10 cellular contexts compared by ENCODE assay signal in genomic region chr10:15313844-15314243, GRCh38. TPM values are rescaled to one million over a fixed set of nuclear protein-coding genes. Genes with fewer than 3 reads are reported as not detected.
DNase-seq lines count a peak whose midpoint lies in the region; ATAC-seq and TF ChIP-seq lines count a peak whose summit lies in the region.
"Had no signal": no experiment of that assay in that cellular context is flagged by ENCODE, and none has a peak within 500 bp of the region (broad histone marks: within the 10 kb centered on the region; RNA-seq: fewer than 3 reads in every experiment).

No MANE protein-coding gene starts in this region.

- H3K9me1 ChIP-seq in IMR-90 (ENCODE audit: insufficient read depth, low read length) = peaks cover 5% of the 10 kb centered on the region; the same call in 1 of the 2 replicates

- peak overlapping the region; percentile 38 for H2AFZ ChIP-seq in IMR-90 (replicated peaks; ENCODE audit: low read length, poor library complexity)

- no peaks in the 10 kb centered on the region for H3K36me3 ChIP-seq in IMR-90 (ENCODE audit: control insufficient read depth, insufficient read depth, low read length)

- H2BK15ac ChIP-seq in IMR-90 (ENCODE audit: low read depth, low read length) = no peak overlapping the region

- no peak for TF ChIP-seq POLR2A in IMR-90 (IDR thresholded peaks at IDR 0.05; ENCODE audit: low read depth, low read length)

- no peak overlapping the region; a peak in 1 of 4 replicates for H4K8ac ChIP-seq in IMR-90 (ENCODE audit: low read depth in 2 of 2, low read length in 2 of 2)

- H3K4me2 ChIP-seq in IMR-90 (ENCODE audit: low read depth, low read length) = no peak overlapping the region

- peaks cover 8% of the 10 kb centered on the region for H3K4me1 ChIP-seq in IMR-90 (ENCODE audit: control insufficient read depth, insufficient read depth, low read length)

- peaks cover 12 to 28% of the 10 kb centered on the region in 2 experiments; a peak in 3 of 4 replicates for H3K79me1 ChIP-seq in IMR-90 (ENCODE audit: low read depth in 1 of 2, low read length in 2 of 2)

- no peak for DNase-seq in IMR-90
- peak; percentile 78 for DNase-seq in dermis blood vessel endothelial cell
- peak; percentile 44 for DNase-seq in left kidney (ENCODE audit: low read depth, low spot score)
- DNase-seq in sciatic nerve (ENCODE audit: low spot score) = no peak
- DNase-seq in HK-2 (ENCODE audit: unreplicated experiment) = no peak
- no peak for DNase-seq in activated CD8-positive, alpha-beta memory T cell treated with anti-CD3 and anti-CD28 coated beads, Interleukin-2, amount 50 U/mL, for 48 hours
- DNase-seq in naive thymus-derived CD8-positive, alpha-beta T cell = no peak
- DNase-seq: activated CD8-positive, alpha-beta memory T cell treated with anti-CD3 and anti-CD28 coated beads, Interleukin-2, amount 10 ng/mL, durations not matched to agents 7 days and 5 days; NCI-H2107 had no signal

- peaks cover 3 to 6% (median 4%) of the 10 kb centered on the region in 4 donors for H3K4me1 Mint-ChIP-seq in naive thymus-derived CD8-positive, alpha-beta T cell
- H3K4me1 Mint-ChIP-seq: activated CD8-positive, alpha-beta memory T cell treated with anti-CD3 and anti-CD28 coated beads, Interleukin-2, amount 10 ng/mL, durations not matched to agents 7 days and 5 days had no signal

- POLR2A ChIA-PET in IMR-90 (lab: Charles Lee; ENCODE audit: unreplicated experiment) = no interaction called here
- POLR2A ChIA-PET in naive thymus-derived CD8-positive, alpha-beta T cell (lab: Charles Lee) = no interaction called here

- dilution Hi-C loops in IMR-90 (cut with HindIII; ENCODE audit: low sequenced_read_pairs, unreplicated experiment) = no loop called here

- H3K27me3 ChIP-seq in IMR-90 (ENCODE audit: control insufficient read depth, insufficient read depth, low read length) = no peaks in the 10 kb centered on the region

- CTCF ChIA-PET in IMR-90 (lab: Yijun Ruan, JAX) = no interaction called here

- no peaks in the 10 kb centered on the region for H3K36me3 Mint-ChIP-seq in naive thymus-derived CD8-positive, alpha-beta T cell
- H3K36me3 Mint-ChIP-seq: activated CD8-positive, alpha-beta memory T cell treated with anti-CD3 and anti-CD28 coated beads, Interleukin-2, amount 10 ng/mL, durations not matched to agents 7 days and 5 days had no signal

- H4K20me1 ChIP-seq in IMR-90 (ENCODE audit: insufficient read depth, low read length) = peaks cover 2% of the 10 kb centered on the region; the same call in 1 of the 2 replicates

- H2AK9ac ChIP-seq in IMR-90 (replicated peaks; ENCODE audit: low read depth, low read length, poor library complexity) = no peak overlapping the region

- no peaks in the 10 kb centered on the region for H3K9me3 ChIP-seq in IMR-90 (ENCODE audit: control insufficient read depth, insufficient read depth, low read length)

- H3K4ac ChIP-seq in IMR-90 (ENCODE audit: low read depth, low read length) = peak overlapping the region; percentile 19; the same call in 1 of the 2 replicates

- intact Hi-C loops in IMR-90 (cut with micrococcal nuclease) (no loop called here), sciatic nerve (cut with DNase I) (no loop called here)

- H3K9me3 Mint-ChIP-seq in naive thymus-derived CD8-positive, alpha-beta T cell = no peaks in the 10 kb centered on the region

- H3K27ac ChIP-seq in IMR-90 (ENCODE audit: insufficient read depth, low read length) = no peak overlapping the region

- H2BK20ac ChIP-seq in IMR-90 (ENCODE audit: low read depth, low read length) = no peak overlapping the region

- no peak overlapping the region for H3K14ac ChIP-seq in IMR-90 (replicated peaks; ENCODE audit: low read depth, low read length)

- no peak overlapping the region for H2BK5ac ChIP-seq in IMR-90 (ENCODE audit: low read depth, low read length, poor library complexity, severe bottlenecking)

- TF ChIP-seq CTCF in IMR-90 (conservative IDR thresholded peaks at IDR 0.05; ENCODE audit: low read depth, low read length) = no peak

- in situ Hi-C loops in IMR-90 (cut with MboI; ENCODE audit: low sequenced_read_pairs) = no loop called here

- peak; percentile 29; the same call in 1 of the 2 replicates for ATAC-seq in IMR-90 (ENCODE audit: low read depth)
- peak; percentile 63 for ATAC-seq in sciatic nerve
- no peak for ATAC-seq in naive thymus-derived CD8-positive, alpha-beta T cell
- no peak for ATAC-seq in HG02970 (IDR thresholded peaks at IDR 0.05; ENCODE audit: low FRiP score, unreplicated experiment)
- ATAC-seq: activated CD8-positive, alpha-beta memory T cell treated with anti-CD3 and anti-CD28 coated beads, Interleukin-2, amount 10 ng/mL, durations not matched to agents 7 days and 5 days had no signal

- no peak overlapping the region; the same call in 1 of the 2 replicates for H4K5ac ChIP-seq in IMR-90 (ENCODE audit: low read depth, low read length)

- no peak overlapping the region for H3K18ac ChIP-seq in IMR-90 (ENCODE audit: low read depth, low read length)

- H3K27me3 Mint-ChIP-seq in naive thymus-derived CD8-positive, alpha-beta T cell = peaks cover 0 to 3% (median 0%) of the 10 kb centered on the region in 5 donors

- H3K9ac ChIP-seq in IMR-90 (ENCODE audit: low read depth, low read length) = no peak overlapping the region

- WGBS in IMR-90 (ENCODE audit: extremely low coverage in 2 of 2, insufficient read length in 1 of 2), 2 experiments = 38% methylated on average over 3 of the region's 13 CpGs; no CpG with 5 or more reads in 1 of the 2 experiments

- no peak overlapping the region for H3K4me3 ChIP-seq in IMR-90 (ENCODE audit: insufficient read depth, low read depth, low read length)

- no peak for TF ChIP-seq RAD21 in IMR-90 (IDR thresholded peaks at IDR 0.05; ENCODE audit: low read length)

- peak overlapping the region; percentile 16; the same call in 1 of the 2 replicates for H2BK120ac ChIP-seq in IMR-90 (ENCODE audit: low read depth, low read length)

- no peak overlapping the region for H4K91ac ChIP-seq in IMR-90 (ENCODE audit: insufficient read depth, low read depth, low read length)

- no peak overlapping the region for H3K4me3 Mint-ChIP-seq in naive thymus-derived CD8-positive, alpha-beta T cell
- H3K4me3 Mint-ChIP-seq: activated CD8-positive, alpha-beta memory T cell treated with anti-CD3 and anti-CD28 coated beads, Interleukin-2, amount 10 ng/mL, durations not matched to agents 7 days and 5 days had no signal

- H2AK5ac ChIP-seq in IMR-90 (ENCODE audit: low read depth, low read length) = peak overlapping the region; percentile 4; the same call in 1 of the 2 replicates

- H3K56ac ChIP-seq in IMR-90 (ENCODE audit: extremely low read depth, insufficient read depth, low read length) = no peak overlapping the region

- H3K23ac ChIP-seq in IMR-90 (ENCODE audit: low read depth, low read length) = 0 out of 2 replicates have a peak overlapping the region, but pooled peaks have one; percentile 40

- H3K27ac Mint-ChIP-seq in naive thymus-derived CD8-positive, alpha-beta T cell = peak overlapping the region in 2 of 10 donors; percentile 32 to 82
- H3K27ac Mint-ChIP-seq: activated CD8-positive, alpha-beta memory T cell treated with anti-CD3 and anti-CD28 coated beads, Interleukin-2, amount 10 ng/mL, durations not matched to agents 7 days and 5 days had no signal

- no TSS peak for BruUV-seq in IMR-90 (replicated peaks; lab: Mats Ljungman, UMichigan)

TF ChIP-seq in IMR-90, 13 proteins besides CTCF, POLR2A, EP300 and RAD21:
- TF ChIP-seq CEBPB (IDR thresholded peaks at IDR 0.05; ENCODE audit: low read depth, low read length) (no peak), MAFK (IDR thresholded peaks at IDR 0.05; ENCODE audit: low read depth, low read length) (no peak), BHLHE40 (IDR thresholded peaks at IDR 0.05; ENCODE audit: low read depth, low read length) (no peak), RCOR1 (IDR thresholded peaks at IDR 0.05; ENCODE audit: insufficient replicate concordance, low read length) (no peak), SMC3 (IDR thresholded peaks at IDR 0.05; ENCODE audit: low read depth, low read length) (no peak), NFE2L2 (IDR thresholded peaks at IDR 0.05; ENCODE audit: low read depth, low read length) (no peak), MAZ (IDR thresholded peaks at IDR 0.05; ENCODE audit: borderline replicate concordance, low read depth, low read length) (no peak), CHD1 (IDR thresholded peaks at IDR 0.05; ENCODE audit: low read depth, low read length) (no peak), RFX5 (IDR thresholded peaks at IDR 0.05; ENCODE audit: low read depth, low read length) (no peak), MXI1 (IDR thresholded peaks at IDR 0.05; ENCODE audit: borderline replicate concordance, low read depth, low read length) (no peak), FOS (IDR thresholded peaks at IDR 0.05; ENCODE audit: low read depth, low read length) (no peak)

RNA-seq across cellular contexts. Expression of gene FAM171A1, which starts 57.2 kb away (rescaled TPM):
- total RNA-seq in IMR-90 (2012; rRNA removed) = 20.3 and 26.1 TPM in 2 replicates
- polyA plus RNA-seq in IMR-90 (2012; rRNA removed) = 28.1 and 30.6 TPM in 2 replicates
- polyA plus RNA-seq in IMR-90 (2012; cell fraction: cytosol; rRNA removed) = 25.0 and 34.3 TPM in 2 replicates
- 13.1 and 16.1 TPM in 2 replicates for polyA plus RNA-seq in IMR-90 (2012; cell fraction: nucleus; rRNA removed; ENCODE audit: low replicate concordance)
- total RNA-seq in dermis blood vessel endothelial cell = 40.0 and 55.9 TPM in 2 replicates
- total RNA-seq in sciatic nerve = 32.6 TPM
- 1 to 10 TPM; 6.1 to 6.9 TPM for total RNA-seq in naive thymus-derived CD8-positive, alpha-beta T cell
- polyA plus RNA-seq in naive thymus-derived CD8-positive, alpha-beta T cell = 10 to 100 TPM; 12.9 to 16.0 (median 14.7) TPM

Comparison
In these comparisons a context has a peak if more than half of its experiments do, and no peak if none do; other contexts are left out.
1. ATAC-seq: peak in IMR-90 (single experiment) and sciatic nerve (single experiment); none in naive thymus-derived CD8-positive, alpha-beta T cell (0 of 2) and HG02970 (single experiment).
2. DNase-seq: peak in dermis blood vessel endothelial cell (single experiment) and left kidney (single experiment); none in IMR-90 (single experiment), sciatic nerve (single experiment), HK-2 (single experiment), activated CD8-positive, alpha-beta memory T cell treated with anti-CD3 and anti-CD28 coated beads, Interleukin-2, amount 50 U/mL, for 48 hours (single experiment) and naive thymus-derived CD8-positive, alpha-beta T cell (0 of 10).